11 cellular contexts compared by ENCODE assay signal in genomic region chr20:41085606-41086005, GRCh38.
"Had no signal": no experiment of that assay in that cellular context is flagged by ENCODE, and none has a peak within 500 bp of the region (broad histone marks: within the 10 kb centered on the region; RNA-seq: fewer than 3 reads in every experiment).

No MANE protein-coding gene starts in this region.

- H3K27me3 ChIP-seq: foreskin keratinocyte, right atrium auricular region, tibial artery, vagina had no signal

- H3K4me1 ChIP-seq: right atrium auricular region had no signal

- H3K4me3 Mint-ChIP-seq: activated T-helper 17 cell treated with anti-CD3 and anti-CD28 coated beads, Interleukin-2, amount 50 U/mL, for 72 hours; natural killer cell had no signal

- H3K27ac ChIP-seq: foreskin keratinocyte, lower lobe of right lung, right atrium auricular region, tibial artery, vagina had no signal

- H3K9me3 Mint-ChIP-seq: activated T-helper 17 cell treated with anti-CD3 and anti-CD28 coated beads, Interleukin-2, amount 50 U/mL, for 72 hours; natural killer cell had no signal

- H3K27me3 Mint-ChIP-seq: activated T-helper 17 cell treated with anti-CD3 and anti-CD28 coated beads, Interleukin-2, amount 50 U/mL, for 72 hours had no signal

- H3K27ac Mint-ChIP-seq: natural killer cell had no signal

- H3K4me3 ChIP-seq: lower lobe of right lung, right atrium auricular region, smooth muscle cell, tibial artery, vagina had no signal

- ATAC-seq: activated T-helper 17 cell treated with anti-CD3 and anti-CD28 coated beads, Interleukin-2, amount 50 U/mL, for 72 hours; foreskin keratinocyte; left cardiac atrium; natural killer cell had no signal

- H3K9me3 ChIP-seq: lower lobe of right lung, right atrium auricular region, tibial artery, vagina had no signal

- DNase-seq: activated CD4-positive, alpha-beta T cell treated with anti-CD3 and anti-CD28 coated beads, Interleukin-2, amount 50 U/mL, for 4 hours; activated CD8-positive, alpha-beta memory T cell treated with anti-CD3 and anti-CD28 coated beads, Interleukin-2, amount 50 U/mL, for 4 hours; foreskin keratinocyte; left cardiac atrium; lower lobe of right lung; natural killer cell; tibial artery had no signal
